ENCODE assay signal across 8 cellular contexts in the genomic region with DNA sequence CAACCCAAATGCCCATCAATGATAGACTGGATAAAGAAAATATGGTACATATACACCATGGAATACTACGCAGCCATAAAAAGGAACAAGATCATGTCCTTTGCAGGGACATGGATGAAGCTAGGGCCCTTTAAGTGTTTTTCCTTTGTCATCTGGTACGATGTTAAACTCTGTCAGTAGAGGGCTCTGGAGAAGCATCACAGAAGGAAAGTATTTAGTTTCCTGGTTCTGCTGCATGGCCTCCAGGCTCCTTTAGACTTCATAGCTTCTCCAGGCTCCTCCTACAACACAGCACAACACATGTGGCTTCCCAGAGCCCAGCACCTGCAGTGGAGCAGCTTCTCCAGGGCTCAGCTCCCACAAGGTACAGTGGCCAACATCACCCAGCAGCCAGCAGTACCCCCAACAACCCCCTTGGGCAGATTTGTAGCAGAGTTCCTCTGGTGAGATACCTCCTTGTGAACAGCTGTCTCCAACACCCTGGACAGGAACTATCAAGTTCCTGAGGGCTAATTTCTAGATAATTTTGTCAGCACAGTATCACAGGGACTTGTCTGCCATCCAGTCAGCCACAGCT.
A peak's percentile ranks its signal among the peaks of the same experiment; 100 is the strongest.
DNase-seq lines count a peak whose midpoint lies in the region; ATAC-seq and TF ChIP-seq lines count a peak whose summit lies in the region.

No MANE protein-coding gene starts in this region.

- H3K36me3 Mint-ChIP-seq in CD14-positive monocyte, result peaks cover 0 to 2% of the 10 kb centered on the region in 2 donors
- no peaks in the 10 kb centered on the region for H3K36me3 Mint-ChIP-seq in mesothelial cell of epicardium

- H3K4me3 Mint-ChIP-seq in CD14-positive monocyte, result no peak overlapping the region
- no peak overlapping the region for H3K4me3 Mint-ChIP-seq in mesothelial cell of epicardium

- TF ChIP-seq CTCF in CD14-positive monocyte (IDR thresholded peaks at IDR 0.05) (peak; percentile 29), mesothelial cell of epicardium (IDR thresholded peaks at IDR 0.05; ENCODE audit: unreplicated experiment) (no peak)

- no peak for DNase-seq in CD14-positive monocyte (ENCODE audit: low spot score)
- peak; percentile 22 to 30 for DNase-seq in NCI-H526 (lab: John Stamatoyannopoulos, UW)
- DNase-seq in fibroblast of gingiva (ENCODE audit: low read depth), result peak; percentile 67
- no peak for DNase-seq in mesothelial cell of epicardium (ENCODE audit: low spot score in 2 of 2, unreplicated experiment in 2 of 2)
- DNase-seq in NK-92 treated with Interleukin-12 subunit alpha and Interleukin-12 subunit beta, amount 100 ng/mL, for 24 hours (lab: John Stamatoyannopoulos, UW), result no peak

- H3K27ac Mint-ChIP-seq in CD14-positive monocyte, result peak overlapping the region in 5 of 7 donors; percentile 10 to 82 (median 37)
- H3K27ac Mint-ChIP-seq in mesothelial cell of epicardium, result no peak overlapping the region

- H3K4me1 Mint-ChIP-seq in CD14-positive monocyte, result peaks cover 39% of the 10 kb centered on the region
- peaks cover 9% of the 10 kb centered on the region for H3K4me1 Mint-ChIP-seq in mesothelial cell of epicardium

- H3K27me3 Mint-ChIP-seq in CD14-positive monocyte (ENCODE audit: low read depth in 3 of 3) (peaks cover 0 to 4% (median under 1%) of the 10 kb centered on the region in 3 donors), mesothelial cell of epicardium (ENCODE audit: low read depth) (peaks cover 16% of the 10 kb centered on the region)

- intact Hi-C loops in CD14-positive monocyte (cut with micrococcal nuclease), result no loop called here

- H3K9me3 Mint-ChIP-seq in CD14-positive monocyte (peaks cover 0 to 6% (median 4%) of the 10 kb centered on the region in 7 donors), mesothelial cell of epicardium (no peaks in the 10 kb centered on the region)

- peak; percentile 50 for ATAC-seq in GM19467 (IDR thresholded peaks at IDR 0.05; ENCODE audit: unreplicated experiment)
- ATAC-seq in GM19397 (IDR thresholded peaks at IDR 0.05; ENCODE audit: unreplicated experiment), result no peak
- no peak for ATAC-seq in HG03039 (IDR thresholded peaks at IDR 0.05; ENCODE audit: unreplicated experiment)

Comparison
In these comparisons a context has a peak if more than half of its experiments do, and no peak if none do; other contexts are left out.
1. DNase-seq: peak in NCI-H526 (2 of 2) and fibroblast of gingiva (single experiment); none in CD14-positive monocyte (single experiment), mesothelial cell of epicardium (0 of 2) and NK-92 treated with Interleukin-12 subunit alpha and Interleukin-12 subunit beta, amount 100 ng/mL, for 24 hours (single experiment).